In the genomic region with DNA sequence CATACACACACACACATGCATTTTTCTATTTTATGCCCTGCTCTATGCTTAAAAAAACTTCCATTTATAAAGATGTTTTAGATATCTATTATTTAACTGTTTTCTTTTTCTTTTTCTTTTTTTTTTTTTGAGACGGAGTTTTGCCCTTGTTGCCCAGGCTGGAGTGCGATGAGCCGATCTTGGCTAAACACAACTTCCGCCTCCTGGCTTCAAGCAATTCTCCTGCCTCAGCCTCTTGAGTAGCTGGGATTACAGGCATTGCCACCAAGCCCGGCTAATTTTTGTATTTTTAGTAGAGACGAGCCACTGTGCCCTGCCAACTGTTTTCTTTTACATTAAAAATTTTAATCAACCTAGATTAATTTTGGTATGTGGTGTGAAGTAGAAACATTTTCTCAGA, we compare ENCODE assay signal across 36 cellular contexts. TPM values are rescaled to one million over a fixed set of nuclear protein-coding genes. Genes with fewer than 3 reads are reported as not detected.
"Had no signal": no experiment of that assay in that cellular context is flagged by ENCODE, and none has a peak within 500 bp of the region (broad histone marks: within the 10 kb centered on the region; RNA-seq: fewer than 3 reads in every experiment).

No MANE protein-coding gene starts in this region.

- H3K9me3 ChIP-seq: MG63 had no signal

- H3K36me3 ChIP-seq: MG63 had no signal

- H3K27me3 ChIP-seq: MG63 had no signal

- DNase-seq: Karpas-422, Kasumi-1, MG63, MM.1S, MV-4-11, NCI-H1048, NCI-H1092, NCI-H1092 treated with DMSO at 0.1 percent for 48 hours, NCI-H1105, NCI-H1105 treated with DMSO at 0.1 percent for 48 hours, NCI-H1417, NCI-H1417 treated with DMSO at 0.1 percent for 48 hours, NCI-H1436, NCI-H1436 treated with DMSO at 0.1 percent for 48 hours, NCI-H146, NCI-H1694, NCI-H1694 treated with DMSO at 0.1 percent for 48 hours, NCI-H187, NCI-H187 treated with DMSO at 0.1 percent for 48 hours, NCI-H1930, NCI-H2029, NCI-H2029 treated with DMSO at 0.1 percent for 48 hours, NCI-H2081, NCI-H2081 treated with DMSO at 0.1 percent for 48 hours, NCI-H2107, NCI-H2171, NCI-H2171 treated with DMSO at 0.1 percent for 48 hours, NCI-H2227 treated with DMSO at 0.1 percent for 48 hours, NCI-H226, NCI-H345, NCI-H446, NCI-H446 treated with DMSO at 0.1 percent for 48 hours, NCI-H510A had no signal

- H3K4me3 ChIP-seq: MG63 had no signal

- H3K27ac ChIP-seq: KMS-11 had no signal

RNA-seq across cellular contexts. Expression of gene MYO1G, which starts 47.9 kb away (rescaled TPM):
- total RNA-seq: LHCN-M2, M059J had no signal
